Comparison of ENCODE assay signal across 8 cellular contexts in genomic region chr6:39228111-39228971, GRCh38. TPM values are rescaled to one million over a fixed set of nuclear protein-coding genes. Genes with fewer than 3 reads are reported as not detected.
DNase-seq lines count a peak whose midpoint lies in the region; ATAC-seq and TF ChIP-seq lines count a peak whose summit lies in the region.

No MANE protein-coding gene starts in this region.

- no peak for TF ChIP-seq CTCF in RWPE1 (conservative IDR thresholded peaks at IDR 0.05; ENCODE audit: low read depth)

- H3K9me3 ChIP-seq in GM23248 (ENCODE audit: low read depth): no peaks in the 10 kb centered on the region
- H3K9me3 ChIP-seq in iPS-20b (ENCODE audit: insufficient read depth, low read depth, low read length): no peaks in the 10 kb centered on the region

- peak overlapping the region; percentile 65 for H3K4me2 ChIP-seq in GM23248 (ENCODE audit: unreplicated experiment)

- H3K4me3 ChIP-seq in GM23248 (no peak overlapping the region), iPS-20b (ENCODE audit: low read length) (peak overlapping the region; percentile 80)

- CTCF ChIA-PET in activated CD8-positive, alpha-beta T cell treated with anti-CD3 and anti-CD28 coated beads, Interleukin-2, amount 10 ng/mL, durations not matched to agents 7 days and 5 days (lab: Charles Lee): interaction anchor here (0.7 to 4.0 kb wide), 9 partner anchors 9 to 74 kb away, joined by 3 to 32 read pairs (median 6); no protein-coding TSS in a partner anchor
- CTCF ChIA-PET in RWPE1 (lab: Yijun Ruan, JAX): interaction anchor here (0.6 to 1.3 kb wide), 4 partner anchors 62 to 91 kb away, joined by 3 to 4 read pairs (median 4); no protein-coding TSS in a partner anchor

- H3K79me2 ChIP-seq in GM23248 (ENCODE audit: insufficient read depth): no peaks in the 10 kb centered on the region

- H3K27me3 ChIP-seq in GM23248 (replicated peaks; ENCODE audit: insufficient read depth): peaks cover 22% of the 10 kb centered on the region
- H3K27me3 ChIP-seq in iPS-20b (ENCODE audit: insufficient read depth, low read length): peaks cover 16% of the 10 kb centered on the region

- H3K27me3 Mint-ChIP-seq in activated CD8-positive, alpha-beta T cell treated with anti-CD3 and anti-CD28 coated beads, Interleukin-2, amount 10 ng/mL, durations not matched to agents 7 days and 5 days (ENCODE audit: low read depth): no peaks in the 10 kb centered on the region

- H3K4me3 Mint-ChIP-seq in activated CD8-positive, alpha-beta T cell treated with anti-CD3 and anti-CD28 coated beads, Interleukin-2, amount 10 ng/mL, durations not matched to agents 7 days and 5 days: peak overlapping the region; percentile 88

- H3K36me3 Mint-ChIP-seq in activated CD8-positive, alpha-beta T cell treated with anti-CD3 and anti-CD28 coated beads, Interleukin-2, amount 10 ng/mL, durations not matched to agents 7 days and 5 days (ENCODE audit: low read depth): peaks cover 32% of the 10 kb centered on the region

- H3K9me3 Mint-ChIP-seq in activated CD8-positive, alpha-beta T cell treated with anti-CD3 and anti-CD28 coated beads, Interleukin-2, amount 10 ng/mL, durations not matched to agents 7 days and 5 days (ENCODE audit: insufficient read depth): no peaks in the 10 kb centered on the region

- POLR2A ChIA-PET in activated CD8-positive, alpha-beta T cell treated with anti-CD3 and anti-CD28 coated beads, Interleukin-2, amount 10 ng/mL, durations not matched to agents 7 days and 5 days (lab: Charles Lee): interaction anchor here (0.7 to 2.4 kb wide), 3 partner anchors 9 to 114 kb away, joined by 5 to 11 read pairs (median 9); partner anchors contain the start of gene SAYSD1
- POLR2A ChIA-PET in RWPE1 (lab: Yijun Ruan, JAX; ENCODE audit: low non-redundant PET): interaction anchor here (0.5 to 0.6 kb wide), 2 partner anchors 28 to 52 kb away, joined by 3 to 5 read pairs; no protein-coding TSS in a partner anchor

- in situ Hi-C loops in GM23248 (cut with MboI): no loop called here

- peak overlapping the region; percentile 94 for H3K27ac Mint-ChIP-seq in activated CD8-positive, alpha-beta T cell treated with anti-CD3 and anti-CD28 coated beads, Interleukin-2, amount 10 ng/mL, durations not matched to agents 7 days and 5 days

- ATAC-seq in activated CD8-positive, alpha-beta T cell treated with anti-CD3 and anti-CD28 coated beads, Interleukin-2, amount 10 ng/mL, durations not matched to agents 7 days and 5 days: no peak
- ATAC-seq in HG02884 (IDR thresholded peaks at IDR 0.05; ENCODE audit: unreplicated experiment) (no peak), GM21737 (IDR thresholded peaks at IDR 0.05; ENCODE audit: unreplicated experiment) (no peak)

- no peak overlapping the region for H2AFZ ChIP-seq in GM23248

- no peaks in the 10 kb centered on the region for H3K9me2 ChIP-seq in GM23248 (ENCODE audit: insufficient read depth)

- no peaks in the 10 kb centered on the region for H3F3A ChIP-seq in GM23248 (ENCODE audit: insufficient read depth)

- H3K27ac ChIP-seq in GM23248 (no peak overlapping the region), iPS-20b (ENCODE audit: low read length) (no peak overlapping the region), RWPE1 (no peak overlapping the region)

- peaks cover 59% of the 10 kb centered on the region for H3K4me1 Mint-ChIP-seq in activated CD8-positive, alpha-beta T cell treated with anti-CD3 and anti-CD28 coated beads, Interleukin-2, amount 10 ng/mL, durations not matched to agents 7 days and 5 days (ENCODE audit: low read depth)

- 17 to 24% methylated on average over 38 to 41 of the region's 41 CpGs for WGBS in GM23248 (ENCODE audit: low coverage in 1 of 2, low lambda C conversion rate in 2 of 2, missing lambda C conversion rate in 2 of 2), 2 experiments

- H3K4me1 ChIP-seq in GM23248 (ENCODE audit: insufficient read depth): no peaks in the 10 kb centered on the region
- H3K4me1 ChIP-seq in iPS-20b (ENCODE audit: insufficient read depth, low read length): peaks cover 43% of the 10 kb centered on the region

- H3K9ac ChIP-seq in GM23248 (no peak overlapping the region), iPS-20b (ENCODE audit: low read depth, low read length) (peak overlapping the region; percentile 85)

- DNase-seq in GM23248 (no peak), RWPE1 (ENCODE audit: low spot score) (no peak), HuH-7 (ENCODE audit: low spot score) (no peak)
- no peak for DNase-seq in activated CD8-positive, alpha-beta T cell treated with anti-CD3 and anti-CD28 coated beads, Interleukin-2, amount 10 ng/mL, durations not matched to agents 7 days and 5 days
- DNase-seq in stimulated activated CD4-positive, alpha-beta T cell treated with anti-CD3 and anti-CD28 coated beads, Interleukin-4, amount 100 ng/mL, for 24 hours: peak; percentile 68

- H4K20me1 ChIP-seq in GM23248 (ENCODE audit: insufficient read depth): no peaks in the 10 kb centered on the region

- no peaks in the 10 kb centered on the region for H3K36me3 ChIP-seq in GM23248 (ENCODE audit: low read depth)
- peaks cover 6% of the 10 kb centered on the region; the same call in 1 of the 2 replicates for H3K36me3 ChIP-seq in iPS-20b (ENCODE audit: insufficient read depth, low read depth, low read length)

RNA-seq across cellular contexts. Expression of gene KCNK5, which starts 0.9 kb away (rescaled TPM):
- total RNA-seq in GM23248 (2014; rRNA removed; shearing (Covaris generic)): not detected in 2 replicates
- polyA plus RNA-seq in GM23248 (2016; fragmentation: Nextera tagmentation; extraction: Ambion mirVana): not detected in 2 replicates
- total RNA-seq in activated CD8-positive, alpha-beta T cell treated with anti-CD3 and anti-CD28 coated beads, Interleukin-2, amount 10 ng/mL, durations not matched to agents 7 days and 5 days: 10 to 100 TPM; 12.0 TPM

Comparison
In these comparisons a context has a peak if more than half of its experiments do, and no peak if none do; other contexts are left out.
1. RNA of gene KCNK5, which starts 0.9 kb away (total RNA-seq): 12.0 TPM in activated CD8-positive, alpha-beta T cell treated with anti-CD3 and anti-CD28 coated beads, Interleukin-2, amount 10 ng/mL, durations not matched to agents 7 days and 5 days; not detected in GM23248; every median in the first group is over 10 times any median in the second.